ENCODE assay signal across 14 cellular contexts in genomic region chr6:144364208-144364718, GRCh38.
A peak's percentile ranks its signal among the peaks of the same experiment; 100 is the strongest.
DNase-seq lines count a peak whose midpoint lies in the region; ATAC-seq and TF ChIP-seq lines count a peak whose summit lies in the region.
"Had no signal": no experiment of that assay in that cellular context is flagged by ENCODE, and none has a peak within 500 bp of the region (broad histone marks: within the 10 kb centered on the region; RNA-seq: fewer than 3 reads in every experiment).

No MANE protein-coding gene starts in this region.

- no peak overlapping the region for H3K9ac ChIP-seq in Karpas-422 (ENCODE audit: low read length)

- TF ChIP-seq CTCF in HFFc6 (IDR thresholded peaks at IDR 0.05) (no peak), progenitor cell of endocrine pancreas (IDR thresholded peaks at IDR 0.05; ENCODE audit: unreplicated experiment) (no peak)

- no peak for ATAC-seq in central memory CD8-positive, alpha-beta T cell (replicated peaks; ENCODE audit: extremely low read depth, poor library complexity, severe bottlenecking)
- no peak for ATAC-seq in GM18870 (IDR thresholded peaks at IDR 0.05; ENCODE audit: unreplicated experiment)
- ATAC-seq in GM21423 (IDR thresholded peaks at IDR 0.05; ENCODE audit: unreplicated experiment), result no peak

- peak; percentile 48 for DNase-seq in SIG-M5 treated with dmso at 0.1 percent for 504 hours (lab: John Stamatoyannopoulos, UW; ENCODE audit: unreplicated experiment)
- no peak for DNase-seq in SIG-M5 (lab: John Stamatoyannopoulos, UW)
- DNase-seq in HFFc6, result no peak
- DNase-seq in central memory CD8-positive, alpha-beta T cell (ENCODE audit: low spot score in 2 of 2), result no peak
- DNase-seq in progenitor cell of endocrine pancreas (ENCODE audit: low spot score, unreplicated experiment), result no peak
- no peak for DNase-seq in Karpas-422
- DNase-seq: caudate nucleus, GOT3, NCI-H1105 treated with DMSO at 0.1 percent for 48 hours, NCI-H69, SHP77, testis had no signal

- H3K36me3 ChIP-seq in Karpas-422 (ENCODE audit: insufficient read depth, low read length), result no peaks in the 10 kb centered on the region

- H3K27me3 Mint-ChIP-seq in HFFc6 (ENCODE audit: insufficient read depth) (no peaks in the 10 kb centered on the region), progenitor cell of endocrine pancreas (no peaks in the 10 kb centered on the region)
- H3K27me3 Mint-ChIP-seq in central memory CD8-positive, alpha-beta T cell, result no peaks in the 10 kb centered on the region

- H3K9me3 Mint-ChIP-seq in HFFc6 (no peaks in the 10 kb centered on the region), progenitor cell of endocrine pancreas (ENCODE audit: low read depth) (no peaks in the 10 kb centered on the region)
- H3K9me3 Mint-ChIP-seq in central memory CD8-positive, alpha-beta T cell, result no peaks in the 10 kb centered on the region

- H4K20me1 ChIP-seq in Karpas-422 (ENCODE audit: insufficient read depth, low read depth, low read length), result no peaks in the 10 kb centered on the region

- H3K27ac ChIP-seq in Karpas-422 (ENCODE audit: low read length), result no peak overlapping the region
- H3K27ac ChIP-seq: testis had no signal

- no peaks in the 10 kb centered on the region for H3K4me1 ChIP-seq in Karpas-422 (ENCODE audit: low read length)

- H3K36me3 Mint-ChIP-seq in HFFc6 (ENCODE audit: low read depth), result peaks cover 4% of the 10 kb centered on the region
- H3K36me3 Mint-ChIP-seq in central memory CD8-positive, alpha-beta T cell (ENCODE audit: insufficient read depth), result peaks cover 9% of the 10 kb centered on the region
- H3K36me3 Mint-ChIP-seq in progenitor cell of endocrine pancreas (ENCODE audit: insufficient read depth), result peaks cover 10% of the 10 kb centered on the region

- no peaks in the 10 kb centered on the region for H3K9me3 ChIP-seq in Karpas-422 (ENCODE audit: low read length)
- H3K9me3 ChIP-seq: testis had no signal

- H3K4me1 Mint-ChIP-seq in HFFc6 (ENCODE audit: low read depth) (peaks cover 64% of the 10 kb centered on the region), progenitor cell of endocrine pancreas (ENCODE audit: low read depth) (peaks cover 31% of the 10 kb centered on the region)
- peaks cover 76% of the 10 kb centered on the region for H3K4me1 Mint-ChIP-seq in central memory CD8-positive, alpha-beta T cell

- H3K9me2 ChIP-seq in Karpas-422 (replicated peaks; ENCODE audit: insufficient read depth, low read length), result no peaks in the 10 kb centered on the region

- no peak overlapping the region for H3K4me2 ChIP-seq in Karpas-422 (ENCODE audit: low read depth, low read length, poor library complexity, severe bottlenecking)

- H2AFZ ChIP-seq in Karpas-422 (ENCODE audit: low read length), result no peak overlapping the region

- H3K79me2 ChIP-seq in Karpas-422 (ENCODE audit: low read length), result no peaks in the 10 kb centered on the region

- H3K27me3 ChIP-seq in Karpas-422 (ENCODE audit: low read length), result no peaks in the 10 kb centered on the region
- H3K27me3 ChIP-seq: testis had no signal

- H3K4me3 Mint-ChIP-seq in HFFc6 (peak overlapping the region; percentile 35), progenitor cell of endocrine pancreas (ENCODE audit: low read depth) (no peak overlapping the region)
- H3K4me3 Mint-ChIP-seq in central memory CD8-positive, alpha-beta T cell, result peak overlapping the region; percentile 6

- no peak overlapping the region for H3K4me3 ChIP-seq in Karpas-422 (ENCODE audit: low read length)
- H3K4me3 ChIP-seq: testis had no signal

- peak overlapping the region; percentile 40 for H3K27ac Mint-ChIP-seq in HFFc6
- peak overlapping the region; percentile 76 for H3K27ac Mint-ChIP-seq in central memory CD8-positive, alpha-beta T cell (ENCODE audit: low read depth)
- peak overlapping the region; percentile 63 for H3K27ac Mint-ChIP-seq in progenitor cell of endocrine pancreas
